Comparison of ENCODE assay signal across 12 cellular contexts in genomic region chr13:40812724-40813445, GRCh38. TPM values are rescaled to one million over a fixed set of nuclear protein-coding genes. Genes with fewer than 3 reads are reported as not detected.
DNase-seq lines count a peak whose midpoint lies in the region; ATAC-seq and TF ChIP-seq lines count a peak whose summit lies in the region.
"Had no signal": no experiment of that assay in that cellular context is flagged by ENCODE, and none has a peak within 500 bp of the region (broad histone marks: within the 10 kb centered on the region; RNA-seq: fewer than 3 reads in every experiment).

No MANE protein-coding gene starts in this region.

- 97 to 99% methylated on average over 1 to 4 of the region's 6 CpGs for WGBS in thyroid gland, 2 donors

- no peak for DNase-seq in activated naive CD4-positive, alpha-beta T cell treated with anti-CD3 and anti-CD28 coated beads, Interleukin-2, amount 50 U/mL, for 72 hours (ENCODE audit: low spot score in 2 of 2)
- no peak for DNase-seq in activated naive CD4-positive, alpha-beta T cell treated with anti-CD3 and anti-CD28 coated beads, Interleukin-2, amount 50 U/mL, for 16 hours
- DNase-seq in hepatic stellate cell (ENCODE audit: low spot score) (peak; percentile 27), thyroid gland (no peak), OCI-M1 (lab: John Stamatoyannopoulos, UW) (no peak), Kasumi-1 (lab: John Stamatoyannopoulos, UW) (no peak)
- DNase-seq in activated CD8-positive, alpha-beta memory T cell treated with anti-CD3 and anti-CD28 coated beads, Interleukin-2, amount 10 ng/mL, durations not matched to agents 7 days and 5 days = no peak
- DNase-seq: activated CD4-positive, alpha-beta T cell treated with anti-CD3 and anti-CD28 coated beads for 48 hours; lower lobe of right lung; T-helper 2 cell had no signal

- CTCF ChIA-PET in activated CD8-positive, alpha-beta memory T cell treated with anti-CD3 and anti-CD28 coated beads, Interleukin-2, amount 10 ng/mL, durations not matched to agents 7 days and 5 days (lab: Charles Lee) = interaction anchor here (1.2 to 3.0 kb wide), 6 partner anchors 12 to 145 kb away, joined by 3 to 16 read pairs (median 4); partner anchors contain the start of gene SLC25A15

- H3K4me2 ChIP-seq in SU-DHL-6 (ENCODE audit: low read depth, low read length, poor library complexity, severe bottlenecking) = no peak overlapping the region

- no peak for TF ChIP-seq CTCF in SU-DHL-6 (IDR thresholded peaks at IDR 0.05; ENCODE audit: insufficient read depth, low read length, poor library complexity, severe bottlenecking)
- no peak for TF ChIP-seq CTCF in thyroid gland (IDR thresholded peaks at IDR 0.05)

- H3K27ac ChIP-seq in SU-DHL-6 (ENCODE audit: low read depth, low read length) (peak overlapping the region; percentile 5; the same call in 1 of the 2 replicates), thyroid gland (peak overlapping the region in 2 of 3 donors; percentile 21 to 36)
- H3K27ac ChIP-seq: lower lobe of right lung had no signal

- H4K20me1 ChIP-seq in SU-DHL-6 (ENCODE audit: low read depth, low read length) = no peaks in the 10 kb centered on the region

- H3K27me3 ChIP-seq in SU-DHL-6 (ENCODE audit: low read length) (no peaks in the 10 kb centered on the region), thyroid gland (no peaks in the 10 kb centered on the region)

- H3K36me3 Mint-ChIP-seq in activated naive CD4-positive, alpha-beta T cell treated with anti-CD3 and anti-CD28 coated beads, Interleukin-2, amount 50 U/mL, for 72 hours = peaks cover 13 to 35% of the 10 kb centered on the region in 2 donors
- peaks cover 21% of the 10 kb centered on the region for H3K36me3 Mint-ChIP-seq in activated CD8-positive, alpha-beta memory T cell treated with anti-CD3 and anti-CD28 coated beads, Interleukin-2, amount 10 ng/mL, durations not matched to agents 7 days and 5 days

- peak overlapping the region; percentile 17 to 38 for H3K27ac Mint-ChIP-seq in activated naive CD4-positive, alpha-beta T cell treated with anti-CD3 and anti-CD28 coated beads, Interleukin-2, amount 50 U/mL, for 72 hours
- no peak overlapping the region for H3K27ac Mint-ChIP-seq in activated CD8-positive, alpha-beta memory T cell treated with anti-CD3 and anti-CD28 coated beads, Interleukin-2, amount 10 ng/mL, durations not matched to agents 7 days and 5 days
- H3K27ac Mint-ChIP-seq: activated T-helper 1 cell treated with anti-CD3 and anti-CD28 coated beads, Interleukin-12 subunit alpha, Interleukin-12 subunit beta, Interleukin-2, Interleukin-4 antibody, amounts not matched to agents 30 ng/mL and 10 ng/mL and 1 ng/mL, durations not matched to agents 14 hours and 24 hours and 36 hours had no signal

- H3K79me2 ChIP-seq in SU-DHL-6 (ENCODE audit: insufficient read depth, low read length) = no peaks in the 10 kb centered on the region

- H3K4me3 ChIP-seq in SU-DHL-6 (ENCODE audit: insufficient read depth, low read length, poor library complexity, severe bottlenecking) (no peak overlapping the region), thyroid gland (replicated peaks in 1 of 3) (no peak overlapping the region)
- H3K4me3 ChIP-seq: lower lobe of right lung had no signal

- H3K4me3 Mint-ChIP-seq in activated CD8-positive, alpha-beta memory T cell treated with anti-CD3 and anti-CD28 coated beads, Interleukin-2, amount 10 ng/mL, durations not matched to agents 7 days and 5 days = no peak overlapping the region
- H3K4me3 Mint-ChIP-seq: activated T-helper 1 cell treated with anti-CD3 and anti-CD28 coated beads, Interleukin-12 subunit alpha, Interleukin-12 subunit beta, Interleukin-2, Interleukin-4 antibody, amounts not matched to agents 30 ng/mL and 10 ng/mL and 1 ng/mL, durations not matched to agents 14 hours and 24 hours and 36 hours had no signal

- peak in 1 of 2 donors; percentile 47 for ATAC-seq in activated naive CD4-positive, alpha-beta T cell treated with anti-CD3 and anti-CD28 coated beads, Interleukin-2, amount 50 U/mL, for 72 hours
- no peak for ATAC-seq in activated CD8-positive, alpha-beta memory T cell treated with anti-CD3 and anti-CD28 coated beads, Interleukin-2, amount 10 ng/mL, durations not matched to agents 7 days and 5 days

- no peaks in the 10 kb centered on the region for H3K9me2 ChIP-seq in SU-DHL-6 (replicated peaks; ENCODE audit: insufficient read depth, low read length)

- 0 out of 2 replicates have a peak, but pooled peaks cover 4% of the 10 kb centered on the region for H3F3A ChIP-seq in SU-DHL-6 (ENCODE audit: insufficient read depth)

- no peaks in the 10 kb centered on the region for H3K4me1 ChIP-seq in thyroid gland
- H3K4me1 ChIP-seq: lower lobe of right lung had no signal

- peaks cover 1% of the 10 kb centered on the region for H3K4me1 Mint-ChIP-seq in activated CD8-positive, alpha-beta memory T cell treated with anti-CD3 and anti-CD28 coated beads, Interleukin-2, amount 10 ng/mL, durations not matched to agents 7 days and 5 days

- no peak overlapping the region for H3K9ac ChIP-seq in SU-DHL-6 (ENCODE audit: low read length)

- H3K9me3 Mint-ChIP-seq in activated naive CD4-positive, alpha-beta T cell treated with anti-CD3 and anti-CD28 coated beads, Interleukin-2, amount 50 U/mL, for 72 hours = peaks cover 0 to 9% of the 10 kb centered on the region in 2 donors
- H3K9me3 Mint-ChIP-seq in activated CD8-positive, alpha-beta memory T cell treated with anti-CD3 and anti-CD28 coated beads, Interleukin-2, amount 10 ng/mL, durations not matched to agents 7 days and 5 days (ENCODE audit: low read depth) = no peaks in the 10 kb centered on the region
- H3K9me3 Mint-ChIP-seq: activated T-helper 1 cell treated with anti-CD3 and anti-CD28 coated beads, Interleukin-12 subunit alpha, Interleukin-12 subunit beta, Interleukin-2, Interleukin-4 antibody, amounts not matched to agents 30 ng/mL and 10 ng/mL and 1 ng/mL, durations not matched to agents 14 hours and 24 hours and 36 hours had no signal

- no peak for TF ChIP-seq POLR2A in thyroid gland (IDR thresholded peaks at IDR 0.05)

- H3K9me3 ChIP-seq in SU-DHL-6 (ENCODE audit: insufficient read depth, low read length) (no peaks in the 10 kb centered on the region), thyroid gland (no peaks in the 10 kb centered on the region)
- H3K9me3 ChIP-seq: lower lobe of right lung had no signal

- no peaks in the 10 kb centered on the region for H3K36me3 ChIP-seq in SU-DHL-6 (ENCODE audit: low read length)
- H3K36me3 ChIP-seq in thyroid gland = peaks cover 0 to 21% of the 10 kb centered on the region in 2 donors

- intact Hi-C loops in thyroid gland (cut with DNase I) = no loop called here

- H2AFZ ChIP-seq in SU-DHL-6 (ENCODE audit: low read depth, low read length, severe bottlenecking) = no peak overlapping the region

- H3K27me3 Mint-ChIP-seq in activated CD8-positive, alpha-beta memory T cell treated with anti-CD3 and anti-CD28 coated beads, Interleukin-2, amount 10 ng/mL, durations not matched to agents 7 days and 5 days = no peaks in the 10 kb centered on the region

RNA-seq across cellular contexts. Expression of gene SLC25A15, which starts 23.5 kb away (rescaled TPM):
- total RNA-seq in activated naive CD4-positive, alpha-beta T cell treated with anti-CD3 and anti-CD28 coated beads, Interleukin-2, amount 50 U/mL, for 72 hours = 10 to 100 TPM; 18.0 to 19.2 TPM
- total RNA-seq in thyroid gland = 10 to 100 TPM; 12.8 to 19.5 (median 13.6) TPM
- 10 to 100 TPM; 11.2 to 14.5 TPM for total RNA-seq in activated CD8-positive, alpha-beta memory T cell treated with anti-CD3 and anti-CD28 coated beads, Interleukin-2, amount 10 ng/mL, durations not matched to agents 7 days and 5 days

RNA-seq across cellular contexts. Expression of gene MRPS31, which starts 41.9 kb away (rescaled TPM):
- 10 to 100 TPM; 43.9 to 51.6 TPM for total RNA-seq in activated naive CD4-positive, alpha-beta T cell treated with anti-CD3 and anti-CD28 coated beads, Interleukin-2, amount 50 U/mL, for 72 hours
- 10 to 100 TPM; 26.9 to 34.9 (median 32.3) TPM for total RNA-seq in thyroid gland
- 10 to 100 TPM; 35.0 to 37.1 TPM for total RNA-seq in activated CD8-positive, alpha-beta memory T cell treated with anti-CD3 and anti-CD28 coated beads, Interleukin-2, amount 10 ng/mL, durations not matched to agents 7 days and 5 days
